In the genomic region with DNA sequence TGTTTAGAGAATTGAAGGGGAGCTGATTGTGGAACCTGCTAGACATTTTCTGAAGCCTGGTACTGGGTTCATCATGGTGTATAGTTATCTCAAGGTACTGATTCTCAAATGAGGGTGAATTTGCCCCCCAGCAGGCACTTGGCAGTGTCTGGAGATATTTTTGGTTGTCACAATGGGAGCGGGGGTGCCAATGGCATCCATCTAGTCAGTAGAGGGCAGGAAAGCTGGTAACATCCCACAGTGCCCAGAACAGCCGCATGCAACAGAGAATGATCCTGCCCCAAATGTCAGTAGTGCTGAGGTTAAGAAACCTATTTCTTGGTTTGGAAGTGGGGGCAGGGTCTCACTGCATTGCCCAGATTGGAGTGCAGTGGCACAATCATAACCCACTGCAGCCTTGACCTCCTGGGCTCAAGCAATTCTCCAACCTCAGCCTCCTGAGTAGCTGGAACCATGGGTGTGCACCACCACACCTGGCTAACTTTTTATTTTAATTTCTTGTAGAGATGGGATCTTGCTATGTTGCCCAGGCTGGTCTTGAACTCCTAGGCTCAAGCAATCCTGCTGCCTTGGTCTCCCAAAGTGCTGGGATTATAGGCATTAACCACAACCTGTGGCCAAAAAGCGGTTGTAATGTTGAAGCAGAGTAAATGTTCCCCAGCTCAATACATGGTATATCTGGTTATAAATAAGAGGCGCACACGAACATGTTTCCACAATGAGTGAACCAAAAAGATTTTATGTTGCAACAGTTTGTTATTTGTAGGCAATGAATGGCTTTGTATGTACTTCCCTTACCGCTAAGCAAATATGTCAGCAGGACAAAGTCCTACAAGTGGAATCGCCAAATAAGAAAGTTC, we compare ENCODE assay signal across 1 cellular context.
TF ChIP-seq lines count a peak whose summit lies in the region.

No MANE protein-coding gene starts in this region.

TF ChIP-seq in HepG2, 621 proteins besides CTCF, POLR2A, EP300 and RAD21 (continued from another document and continues in another):
- TF ChIP-seq PPARG (CRISPR knock-in tag; conservative IDR thresholded peaks at IDR 0.05) = peak; percentile 73
- TF ChIP-seq ZNF781 (CRISPR knock-in tag; IDR thresholded peaks at IDR 0.05; ENCODE audit: borderline replicate concordance, not compliant biosample characterization) = no peak
- TF ChIP-seq NFRKB (IDR thresholded peaks at IDR 0.05) = no peak
- TF ChIP-seq, protein P1, sequence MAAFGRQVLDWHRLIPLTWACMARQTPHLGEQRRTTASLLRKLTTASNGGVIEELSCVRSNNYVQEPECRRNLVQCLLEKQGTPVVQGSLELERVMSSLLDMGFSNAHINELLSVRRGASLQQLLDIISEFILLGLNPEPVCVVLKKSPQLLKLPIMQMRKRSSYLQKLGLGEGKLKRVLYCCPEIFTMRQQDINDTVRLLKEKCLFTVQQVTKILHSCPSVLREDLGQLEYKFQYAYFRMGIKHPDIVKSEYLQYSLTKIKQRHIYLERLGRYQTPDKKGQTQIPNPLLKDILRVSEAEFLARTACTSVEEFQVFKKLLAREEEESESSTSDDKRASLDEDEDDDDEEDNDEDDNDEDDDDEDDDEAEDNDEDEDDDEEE (CRISPR knock-in tag; IDR thresholded peaks at IDR 0.05) = no peak
- TF ChIP-seq, protein P2, sequence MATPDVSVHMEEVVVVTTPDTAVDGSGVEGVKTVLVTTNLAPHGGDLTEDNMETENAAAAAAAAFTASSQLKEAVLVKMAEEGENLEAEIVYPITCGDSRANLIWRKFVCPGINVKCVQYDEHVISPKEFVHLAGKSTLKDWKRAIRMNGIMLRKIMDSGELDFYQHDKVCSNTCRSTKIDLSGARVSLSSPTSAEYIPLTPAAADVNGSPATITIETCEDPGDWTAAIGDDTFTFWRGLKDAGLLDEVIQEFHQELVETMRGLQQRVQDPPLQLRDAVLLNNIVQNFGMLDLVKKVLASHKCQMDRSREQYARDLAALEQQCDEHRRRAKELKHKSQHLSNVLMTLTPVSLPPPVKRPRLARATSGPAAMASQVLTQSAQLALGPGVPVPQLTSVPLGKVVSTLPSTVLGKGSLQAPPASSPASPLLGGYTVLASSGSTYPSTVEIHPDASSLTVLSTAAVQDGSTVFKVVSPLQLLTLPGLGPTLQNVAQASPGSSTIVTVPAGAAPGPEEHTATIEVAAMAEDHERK (CRISPR knock-in tag; IDR thresholded peaks at IDR 0.05; ENCODE audit: low read depth) = no peak
- TF ChIP-seq SOX5 (CRISPR knock-in tag; IDR thresholded peaks at IDR 0.05; ENCODE audit: borderline replicate concordance) = peak; percentile 94
- 0 out of 2 replicates have a peak, but pooled peaks have one; percentile 7 for TF ChIP-seq ZFP36L1 (CRISPR knock-in tag; IDR thresholded peaks at IDR 0.05)
- peak; percentile 81 for TF ChIP-seq SAP130 (CRISPR knock-in tag; IDR thresholded peaks at IDR 0.05; ENCODE audit: low read depth)
- TF ChIP-seq ZNF816 (CRISPR knock-in tag; IDR thresholded peaks at IDR 0.05; ENCODE audit: borderline replicate concordance) = 0 out of 2 replicates have a peak, but pooled peaks have one; percentile 32
- peak; percentile 75; the same call in 1 of the 2 replicates for TF ChIP-seq ZNF317 (CRISPR knock-in tag; IDR thresholded peaks at IDR 0.05)
- TF ChIP-seq ZSCAN31 (CRISPR knock-in tag; IDR thresholded peaks at IDR 0.05; ENCODE audit: low read depth) = no peak
- TF ChIP-seq SMAD3 (CRISPR knock-in tag; IDR thresholded peaks at IDR 0.05) = peak; percentile 69; the same call in 1 of the 2 replicates
- TF ChIP-seq HMG20B (CRISPR knock-in tag; conservative IDR thresholded peaks at IDR 0.05) = peak; percentile 100
- TF ChIP-seq ZNF230 (CRISPR knock-in tag; IDR thresholded peaks at IDR 0.05) = no peak
- TF ChIP-seq FOXM1 (CRISPR knock-in tag; IDR thresholded peaks at IDR 0.05) = no peak
- TF ChIP-seq, protein P3, sequence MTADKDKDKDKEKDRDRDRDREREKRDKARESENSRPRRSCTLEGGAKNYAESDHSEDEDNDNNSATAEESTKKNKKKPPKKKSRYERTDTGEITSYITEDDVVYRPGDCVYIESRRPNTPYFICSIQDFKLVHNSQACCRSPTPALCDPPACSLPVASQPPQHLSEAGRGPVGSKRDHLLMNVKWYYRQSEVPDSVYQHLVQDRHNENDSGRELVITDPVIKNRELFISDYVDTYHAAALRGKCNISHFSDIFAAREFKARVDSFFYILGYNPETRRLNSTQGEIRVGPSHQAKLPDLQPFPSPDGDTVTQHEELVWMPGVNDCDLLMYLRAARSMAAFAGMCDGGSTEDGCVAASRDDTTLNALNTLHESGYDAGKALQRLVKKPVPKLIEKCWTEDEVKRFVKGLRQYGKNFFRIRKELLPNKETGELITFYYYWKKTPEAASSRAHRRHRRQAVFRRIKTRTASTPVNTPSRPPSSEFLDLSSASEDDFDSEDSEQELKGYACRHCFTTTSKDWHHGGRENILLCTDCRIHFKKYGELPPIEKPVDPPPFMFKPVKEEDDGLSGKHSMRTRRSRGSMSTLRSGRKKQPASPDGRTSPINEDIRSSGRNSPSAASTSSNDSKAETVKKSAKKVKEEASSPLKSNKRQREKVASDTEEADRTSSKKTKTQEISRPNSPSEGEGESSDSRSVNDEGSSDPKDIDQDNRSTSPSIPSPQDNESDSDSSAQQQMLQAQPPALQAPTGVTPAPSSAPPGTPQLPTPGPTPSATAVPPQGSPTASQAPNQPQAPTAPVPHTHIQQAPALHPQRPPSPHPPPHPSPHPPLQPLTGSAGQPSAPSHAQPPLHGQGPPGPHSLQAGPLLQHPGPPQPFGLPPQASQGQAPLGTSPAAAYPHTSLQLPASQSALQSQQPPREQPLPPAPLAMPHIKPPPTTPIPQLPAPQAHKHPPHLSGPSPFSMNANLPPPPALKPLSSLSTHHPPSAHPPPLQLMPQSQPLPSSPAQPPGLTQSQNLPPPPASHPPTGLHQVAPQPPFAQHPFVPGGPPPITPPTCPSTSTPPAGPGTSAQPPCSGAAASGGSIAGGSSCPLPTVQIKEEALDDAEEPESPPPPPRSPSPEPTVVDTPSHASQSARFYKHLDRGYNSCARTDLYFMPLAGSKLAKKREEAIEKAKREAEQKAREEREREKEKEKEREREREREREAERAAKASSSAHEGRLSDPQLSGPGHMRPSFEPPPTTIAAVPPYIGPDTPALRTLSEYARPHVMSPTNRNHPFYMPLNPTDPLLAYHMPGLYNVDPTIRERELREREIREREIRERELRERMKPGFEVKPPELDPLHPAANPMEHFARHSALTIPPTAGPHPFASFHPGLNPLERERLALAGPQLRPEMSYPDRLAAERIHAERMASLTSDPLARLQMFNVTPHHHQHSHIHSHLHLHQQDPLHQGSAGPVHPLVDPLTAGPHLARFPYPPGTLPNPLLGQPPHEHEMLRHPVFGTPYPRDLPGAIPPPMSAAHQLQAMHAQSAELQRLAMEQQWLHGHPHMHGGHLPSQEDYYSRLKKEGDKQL (CRISPR knock-in tag; IDR thresholded peaks at IDR 0.05; ENCODE audit: low read depth) = peak; percentile 87; the same call in 1 of the 2 replicates
- peak; percentile 78; the same call in 1 of the 2 replicates for TF ChIP-seq MBD4 (IDR thresholded peaks at IDR 0.05; ENCODE audit: borderline replicate concordance, low read length)
- peak; percentile 96 for TF ChIP-seq ELF3 (CRISPR knock-in tag; IDR thresholded peaks at IDR 0.05)
- TF ChIP-seq, protein P4, sequence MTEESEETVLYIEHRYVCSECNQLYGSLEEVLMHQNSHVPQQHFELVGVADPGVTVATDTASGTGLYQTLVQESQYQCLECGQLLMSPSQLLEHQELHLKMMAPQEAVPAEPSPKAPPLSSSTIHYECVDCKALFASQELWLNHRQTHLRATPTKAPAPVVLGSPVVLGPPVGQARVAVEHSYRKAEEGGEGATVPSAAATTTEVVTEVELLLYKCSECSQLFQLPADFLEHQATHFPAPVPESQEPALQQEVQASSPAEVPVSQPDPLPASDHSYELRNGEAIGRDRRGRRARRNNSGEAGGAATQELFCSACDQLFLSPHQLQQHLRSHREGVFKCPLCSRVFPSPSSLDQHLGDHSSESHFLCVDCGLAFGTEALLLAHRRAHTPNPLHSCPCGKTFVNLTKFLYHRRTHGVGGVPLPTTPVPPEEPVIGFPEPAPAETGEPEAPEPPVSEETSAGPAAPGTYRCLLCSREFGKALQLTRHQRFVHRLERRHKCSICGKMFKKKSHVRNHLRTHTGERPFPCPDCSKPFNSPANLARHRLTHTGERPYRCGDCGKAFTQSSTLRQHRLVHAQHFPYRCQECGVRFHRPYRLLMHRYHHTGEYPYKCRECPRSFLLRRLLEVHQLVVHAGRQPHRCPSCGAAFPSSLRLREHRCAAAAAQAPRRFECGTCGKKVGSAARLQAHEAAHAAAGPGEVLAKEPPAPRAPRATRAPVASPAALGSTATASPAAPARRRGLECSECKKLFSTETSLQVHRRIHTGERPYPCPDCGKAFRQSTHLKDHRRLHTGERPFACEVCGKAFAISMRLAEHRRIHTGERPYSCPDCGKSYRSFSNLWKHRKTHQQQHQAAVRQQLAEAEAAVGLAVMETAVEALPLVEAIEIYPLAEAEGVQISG (CRISPR knock-in tag; IDR thresholded peaks at IDR 0.05) = peak; percentile 44; the same call in 1 of the 2 replicates
- 0 out of 2 replicates have a peak, but pooled peaks have one; percentile 13 for TF ChIP-seq SMYD3 (CRISPR knock-in tag; IDR thresholded peaks at IDR 0.05)
- no peak for TF ChIP-seq HCFC1 (IDR thresholded peaks at IDR 0.05; ENCODE audit: low read depth, low read length)
- TF ChIP-seq FOXO1 (CRISPR knock-in tag; IDR thresholded peaks at IDR 0.05) = peak; percentile 92
- no peak for TF ChIP-seq TAF15 (IDR thresholded peaks at IDR 0.05; ENCODE audit: low read depth, low read length, poor library complexity, severe bottlenecking)
- TF ChIP-seq CBFB (CRISPR knock-in tag; IDR thresholded peaks at IDR 0.05) = 0 out of 2 replicates have a peak, but pooled peaks have one; percentile 63
- peak; percentile 35; the same call in 1 of the 2 replicates for TF ChIP-seq ZNF232 (CRISPR knock-in tag; IDR thresholded peaks at IDR 0.05; ENCODE audit: borderline replicate concordance)
- TF ChIP-seq, protein P5, sequence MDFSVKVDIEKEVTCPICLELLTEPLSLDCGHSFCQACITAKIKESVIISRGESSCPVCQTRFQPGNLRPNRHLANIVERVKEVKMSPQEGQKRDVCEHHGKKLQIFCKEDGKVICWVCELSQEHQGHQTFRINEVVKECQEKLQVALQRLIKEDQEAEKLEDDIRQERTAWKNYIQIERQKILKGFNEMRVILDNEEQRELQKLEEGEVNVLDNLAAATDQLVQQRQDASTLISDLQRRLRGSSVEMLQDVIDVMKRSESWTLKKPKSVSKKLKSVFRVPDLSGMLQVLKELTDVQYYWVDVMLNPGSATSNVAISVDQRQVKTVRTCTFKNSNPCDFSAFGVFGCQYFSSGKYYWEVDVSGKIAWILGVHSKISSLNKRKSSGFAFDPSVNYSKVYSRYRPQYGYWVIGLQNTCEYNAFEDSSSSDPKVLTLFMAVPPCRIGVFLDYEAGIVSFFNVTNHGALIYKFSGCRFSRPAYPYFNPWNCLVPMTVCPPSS (IDR thresholded peaks at IDR 0.05) = no peak
- no peak for TF ChIP-seq ZNF83 (CRISPR knock-in tag; IDR thresholded peaks at IDR 0.05; ENCODE audit: borderline replicate concordance)
- TF ChIP-seq, protein P6, sequence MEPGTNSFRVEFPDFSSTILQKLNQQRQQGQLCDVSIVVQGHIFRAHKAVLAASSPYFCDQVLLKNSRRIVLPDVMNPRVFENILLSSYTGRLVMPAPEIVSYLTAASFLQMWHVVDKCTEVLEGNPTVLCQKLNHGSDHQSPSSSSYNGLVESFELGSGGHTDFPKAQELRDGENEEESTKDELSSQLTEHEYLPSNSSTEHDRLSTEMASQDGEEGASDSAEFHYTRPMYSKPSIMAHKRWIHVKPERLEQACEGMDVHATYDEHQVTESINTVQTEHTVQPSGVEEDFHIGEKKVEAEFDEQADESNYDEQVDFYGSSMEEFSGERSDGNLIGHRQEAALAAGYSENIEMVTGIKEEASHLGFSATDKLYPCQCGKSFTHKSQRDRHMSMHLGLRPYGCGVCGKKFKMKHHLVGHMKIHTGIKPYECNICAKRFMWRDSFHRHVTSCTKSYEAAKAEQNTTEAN (CRISPR knock-in tag; conservative IDR thresholded peaks at IDR 0.05) = peak; percentile 89
- TF ChIP-seq NFIC (IDR thresholded peaks at IDR 0.05; ENCODE audit: low read length) = peak; percentile 77
- no peak; the same call in 1 of the 2 replicates for TF ChIP-seq ZNF3 (CRISPR knock-in tag; IDR thresholded peaks at IDR 0.05)
- TF ChIP-seq ZNF768 (CRISPR knock-in tag; IDR thresholded peaks at IDR 0.05) = no peak
- no peak for TF ChIP-seq ZFP36 (IDR thresholded peaks at IDR 0.05; ENCODE audit: borderline replicate concordance, low read depth, low read length, partially characterized antibody)
- peak; percentile 53; the same call in 1 of the 2 replicates for TF ChIP-seq NR2F2 (IDR thresholded peaks at IDR 0.05; ENCODE audit: borderline replicate concordance, low read depth)
- TF ChIP-seq, protein P7, sequence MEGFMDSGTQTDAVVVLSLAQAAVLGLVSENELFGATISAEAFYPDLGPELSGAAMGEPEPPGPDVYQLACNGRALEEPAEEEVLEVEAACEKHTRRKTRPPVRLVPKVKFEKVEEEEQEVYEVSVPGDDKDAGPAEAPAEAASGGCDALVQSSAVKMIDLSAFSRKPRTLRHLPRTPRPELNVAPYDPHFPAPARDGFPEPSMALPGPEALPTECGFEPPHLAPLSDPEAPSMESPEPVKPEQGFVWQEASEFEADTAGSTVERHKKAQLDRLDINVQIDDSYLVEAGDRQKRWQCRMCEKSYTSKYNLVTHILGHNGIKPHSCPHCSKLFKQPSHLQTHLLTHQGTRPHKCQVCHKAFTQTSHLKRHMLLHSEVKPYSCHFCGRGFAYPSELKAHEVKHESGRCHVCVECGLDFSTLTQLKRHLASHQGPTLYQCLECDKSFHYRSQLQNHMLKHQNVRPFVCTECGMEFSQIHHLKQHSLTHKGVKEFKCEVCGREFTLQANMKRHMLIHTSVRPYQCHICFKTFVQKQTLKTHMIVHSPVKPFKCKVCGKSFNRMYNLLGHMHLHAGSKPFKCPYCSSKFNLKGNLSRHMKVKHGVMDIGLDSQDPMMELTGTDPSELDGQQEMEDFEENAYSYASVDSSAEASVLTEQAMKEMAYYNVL (CRISPR knock-in tag; IDR thresholded peaks at IDR 0.05; ENCODE audit: borderline replicate concordance) = peak; percentile 83; the same call in 1 of the 2 replicates
- TF ChIP-seq KMT2B (CRISPR knock-in tag; IDR thresholded peaks at IDR 0.05) = 0 out of 2 replicates have a peak, but pooled peaks have one; percentile 29
- TF ChIP-seq JUND (CRISPR knock-in tag; IDR thresholded peaks at IDR 0.05) = peak; percentile 65; the same call in 1 of the 2 replicates
- TF ChIP-seq, protein P8, sequence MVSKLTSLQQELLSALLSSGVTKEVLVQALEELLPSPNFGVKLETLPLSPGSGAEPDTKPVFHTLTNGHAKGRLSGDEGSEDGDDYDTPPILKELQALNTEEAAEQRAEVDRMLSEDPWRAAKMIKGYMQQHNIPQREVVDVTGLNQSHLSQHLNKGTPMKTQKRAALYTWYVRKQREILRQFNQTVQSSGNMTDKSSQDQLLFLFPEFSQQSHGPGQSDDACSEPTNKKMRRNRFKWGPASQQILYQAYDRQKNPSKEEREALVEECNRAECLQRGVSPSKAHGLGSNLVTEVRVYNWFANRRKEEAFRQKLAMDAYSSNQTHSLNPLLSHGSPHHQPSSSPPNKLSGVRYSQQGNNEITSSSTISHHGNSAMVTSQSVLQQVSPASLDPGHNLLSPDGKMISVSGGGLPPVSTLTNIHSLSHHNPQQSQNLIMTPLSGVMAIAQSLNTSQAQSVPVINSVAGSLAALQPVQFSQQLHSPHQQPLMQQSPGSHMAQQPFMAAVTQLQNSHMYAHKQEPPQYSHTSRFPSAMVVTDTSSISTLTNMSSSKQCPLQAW (CRISPR knock-in tag; IDR thresholded peaks at IDR 0.05) = no peak
- peak; percentile 48; the same call in 1 of the 2 replicates for TF ChIP-seq ZNF777 (CRISPR knock-in tag; IDR thresholded peaks at IDR 0.05)
- TF ChIP-seq KLF12 (CRISPR knock-in tag; IDR thresholded peaks at IDR 0.05; ENCODE audit: borderline replicate concordance) = no peak
- TF ChIP-seq ZNF530 (CRISPR knock-in tag; IDR thresholded peaks at IDR 0.05; ENCODE audit: low read depth) = no peak
- TF ChIP-seq ZBTB20 (CRISPR knock-in tag; IDR thresholded peaks at IDR 0.05; ENCODE audit: borderline replicate concordance, low read depth) = peak; percentile 79; the same call in 1 of the 2 replicates
- TF ChIP-seq ZNF34 (CRISPR knock-in tag; IDR thresholded peaks at IDR 0.05; ENCODE audit: borderline replicate concordance) = 0 out of 2 replicates have a peak, but pooled peaks have one; percentile 50
